25 cellular contexts compared by ENCODE assay signal in genomic region chr5:35360671-35361070, GRCh38.
"Had no signal": no experiment of that assay in that cellular context is flagged by ENCODE, and none has a peak within 500 bp of the region (broad histone marks: within the 10 kb centered on the region; RNA-seq: fewer than 3 reads in every experiment).

No MANE protein-coding gene starts in this region.

- H3K36me3 Mint-ChIP-seq: activated naive CD8-positive, alpha-beta T cell; mesothelial cell of epicardium; natural killer cell had no signal

- H3K4me3 Mint-ChIP-seq: activated naive CD8-positive, alpha-beta T cell; endodermal cell; mesothelial cell of epicardium; natural killer cell; T-helper 2 cell treated with Interferon-gamma antibody and Interleukin-4, amounts not matched to agents 5 μg/mL and 100 μg/mL, for 36 hours had no signal

- DNase-seq: activated CD4-positive, alpha-beta T cell treated with anti-CD3 and anti-CD28 coated beads, Interleukin-2, amount 50 U/mL, for 1 hour; activated CD4-positive, CD25-positive, alpha-beta regulatory T cell treated with anti-CD3 and anti-CD28 coated beads, Interleukin-2, amount 50 U/mL, for 72 hours; activated naive CD4-positive, alpha-beta T cell; activated T-cell treated with anti-CD3 and anti-CD28 coated beads, Interleukin-2, amount 50 U/mL, for 1 hour; amygdala; colonic mucosa; endodermal cell; esophagus squamous epithelium; gastrocnemius medialis; hippocampal formation; left ventricle myocardium superior; mammary epithelial cell; natural killer cell; ovary; psoas muscle; stimulated activated CD4-positive, alpha-beta T cell treated with anti-CD3 and anti-CD28 coated beads, Interleukin-12 subunit alpha, Interleukin-12 subunit beta, amount 100 ng/mL, for 4 hours; trophoblast cell; uterus; WERI-Rb-1 had no signal

- H3K27me3 ChIP-seq: colonic mucosa, esophagus squamous epithelium, gastrocnemius medialis, neutrophil, ovary, right atrium auricular region, uterus had no signal

- ATAC-seq: gastrocnemius medialis, left ventricle myocardium superior, natural killer cell, psoas muscle had no signal

- H3K9me3 Mint-ChIP-seq: activated T-helper 2 cell treated with anti-CD3 and anti-CD28 coated beads, Interferon-gamma antibody, Interleukin-2, Interleukin-4, amounts not matched to agents 10 μg/mL and 5 μg/mL and 100 μg/mL, durations not matched to agents 14 hours and 24 hours and 36 hours; mesothelial cell of epicardium; T-helper 2 cell treated with Interferon-gamma antibody and Interleukin-4, amounts not matched to agents 5 μg/mL and 100 μg/mL, for 36 hours had no signal

- H3K4me1 Mint-ChIP-seq: endodermal cell, natural killer cell had no signal

- H3K27ac Mint-ChIP-seq: activated naive CD8-positive, alpha-beta T cell; activated T-helper 2 cell treated with anti-CD3 and anti-CD28 coated beads, Interferon-gamma antibody, Interleukin-2, Interleukin-4, amounts not matched to agents 10 μg/mL and 5 μg/mL and 100 μg/mL, durations not matched to agents 14 hours and 24 hours and 36 hours; endodermal cell; mesothelial cell of epicardium; natural killer cell; T-helper 2 cell treated with Interferon-gamma antibody and Interleukin-4, amounts not matched to agents 5 μg/mL and 100 μg/mL, for 36 hours had no signal

- H3K4me3 ChIP-seq: colonic mucosa, esophagus squamous epithelium, gastrocnemius medialis, ovary, psoas muscle, right atrium auricular region, uterus had no signal

- H3K4me1 ChIP-seq: colonic mucosa, gastrocnemius medialis, psoas muscle, right atrium auricular region, uterus had no signal

- H3K36me3 ChIP-seq: colonic mucosa, esophagus squamous epithelium, gastrocnemius medialis, neutrophil, ovary, right atrium auricular region, uterus, WERI-Rb-1 had no signal

- H3K9me3 ChIP-seq: colonic mucosa, esophagus squamous epithelium, gastrocnemius medialis, neutrophil, ovary, psoas muscle, right atrium auricular region, uterus had no signal

- H3K27ac ChIP-seq: colonic mucosa, esophagus squamous epithelium, gastrocnemius medialis, neutrophil, ovary, psoas muscle, right atrium auricular region, uterus, WERI-Rb-1 had no signal
